In the genomic region with DNA sequence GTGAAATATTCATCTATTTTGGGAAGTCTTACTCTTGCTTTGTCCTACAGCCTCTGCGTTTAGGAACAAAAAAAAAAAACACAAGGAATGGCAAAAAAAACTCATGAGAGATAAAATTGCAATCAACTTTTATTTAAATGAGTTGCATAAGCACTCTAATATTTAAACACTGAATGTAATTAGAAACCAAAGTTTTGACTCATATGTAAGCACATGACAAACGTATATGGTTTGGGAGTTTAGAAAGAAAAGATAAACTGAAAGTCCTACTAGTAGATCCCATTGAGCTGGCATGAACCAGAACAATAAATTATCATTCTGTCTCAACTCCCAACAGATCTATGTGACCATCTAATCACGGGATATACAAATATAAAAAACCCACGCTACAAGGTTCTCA, we compare ENCODE assay signal across 22 cellular contexts.
"Had no signal": no experiment of that assay in that cellular context is flagged by ENCODE, and none has a peak within 500 bp of the region (broad histone marks: within the 10 kb centered on the region; RNA-seq: fewer than 3 reads in every experiment).

No MANE protein-coding gene starts in this region.

- H3K4me3 ChIP-seq: ascending aorta, esophagus squamous epithelium, left lung, pancreas, upper lobe of left lung had no signal

- H3K27me3 ChIP-seq: ascending aorta, brain microvascular endothelial cell, esophagus squamous epithelium, left lung, pancreas, upper lobe of left lung had no signal

- H3K27ac ChIP-seq: ascending aorta, brain microvascular endothelial cell, esophagus squamous epithelium, left lung, pancreas, upper lobe of left lung, WERI-Rb-1 had no signal

- DNase-seq: activated CD4-positive, alpha-beta T cell treated with anti-CD3 and anti-CD28 coated beads, Interleukin-2, amount 50 U/mL, for 48 hours; activated CD8-positive, alpha-beta memory T cell treated with anti-CD3 and anti-CD28 coated beads, Interleukin-2, amount 50 U/mL, for 48 hours; activated gamma-delta T cell treated with Interleukin-2 at 50 U/mL for 16 hours; brain microvascular endothelial cell; cortex of kidney; endodermal cell; esophagus squamous epithelium; foreskin melanocyte; left lung; midbrain; natural killer cell; pancreas; right cardiac atrium; stimulated activated CD4-positive, alpha-beta T cell treated with anti-CD3 and anti-CD28 coated beads, Interleukin-4, amount 100 ng/mL, for 24 hours; stimulated activated naive CD8-positive, alpha-beta T cell treated with anti-CD3 and anti-CD28 coated beads, Interleukin-15, Interleukin-2, amounts not matched to agents 100 U/mL and 50 U/mL, for 24 hours; T-helper 2 cell; upper lobe of left lung; WERI-Rb-1 had no signal

- H3K27ac Mint-ChIP-seq: activated T-helper 1 cell treated with anti-CD3 and anti-CD28 coated beads, Interleukin-12 subunit alpha, Interleukin-12 subunit beta, Interleukin-2, Interleukin-4 antibody, amounts not matched to agents 30 ng/mL and 10 ng/mL and 1 ng/mL, durations not matched to agents 14 hours and 24 hours and 36 hours; endodermal cell had no signal

- H3K9me3 ChIP-seq: ascending aorta, esophagus squamous epithelium, left lung, pancreas, upper lobe of left lung had no signal

- H3K4me1 Mint-ChIP-seq: endodermal cell had no signal

- H3K36me3 Mint-ChIP-seq: natural killer cell had no signal

- H3K27me3 Mint-ChIP-seq: central memory CD8-positive, alpha-beta T cell had no signal

- H3K4me1 ChIP-seq: ascending aorta, left lung, pancreas, upper lobe of left lung had no signal

- H3K4me3 Mint-ChIP-seq: activated T-helper 1 cell treated with anti-CD3 and anti-CD28 coated beads, Interleukin-12 subunit alpha, Interleukin-12 subunit beta, Interleukin-2, Interleukin-4 antibody, amounts not matched to agents 30 ng/mL and 10 ng/mL and 1 ng/mL, durations not matched to agents 14 hours and 24 hours and 36 hours; central memory CD8-positive, alpha-beta T cell; endodermal cell; natural killer cell had no signal

- H3K9me3 Mint-ChIP-seq: activated naive CD4-positive, alpha-beta T cell treated with anti-CD3 and anti-CD28 coated beads, Interleukin-2, amount 50 U/mL, for 72 hours; activated T-helper 1 cell treated with anti-CD3 and anti-CD28 coated beads, Interleukin-12 subunit alpha, Interleukin-12 subunit beta, Interleukin-2, Interleukin-4 antibody, amounts not matched to agents 30 ng/mL and 10 ng/mL and 1 ng/mL, durations not matched to agents 14 hours and 24 hours and 36 hours; central memory CD8-positive, alpha-beta T cell; endodermal cell; natural killer cell had no signal

- ATAC-seq: activated naive CD4-positive, alpha-beta T cell treated with anti-CD3 and anti-CD28 coated beads, Interleukin-2, amount 50 U/mL, for 72 hours; left lung; natural killer cell; pancreas; right cardiac atrium; stimulated activated naive CD8-positive, alpha-beta T cell treated with anti-CD3 and anti-CD28 coated beads, Interleukin-15, Interleukin-2, amounts not matched to agents 100 U/mL and 50 U/mL, for 24 hours had no signal
